ENCODE assay signal across 15 cellular contexts in genomic region chr1:29708381-29708780, GRCh38.
DNase-seq lines count a peak whose midpoint lies in the region; ATAC-seq and TF ChIP-seq lines count a peak whose summit lies in the region.
"Had no signal": no experiment of that assay in that cellular context is flagged by ENCODE, and none has a peak within 500 bp of the region (broad histone marks: within the 10 kb centered on the region; RNA-seq: fewer than 3 reads in every experiment).

No MANE protein-coding gene starts in this region.

- H2BK12ac ChIP-seq in trophoblast cell (ENCODE audit: low read length): no peak overlapping the region

- peaks cover 13% of the 10 kb centered on the region for H3K27me3 Mint-ChIP-seq in neural progenitor cell (ENCODE audit: insufficient read depth, low read depth)

- peak overlapping the region; percentile 48 for H3K27ac Mint-ChIP-seq in neural progenitor cell

- no peaks in the 10 kb centered on the region for H3K79me1 ChIP-seq in trophoblast cell (ENCODE audit: low read length)

- no peak overlapping the region for H2AK5ac ChIP-seq in trophoblast cell (ENCODE audit: low read length)

- H3K4me3 Mint-ChIP-seq in neural progenitor cell: peak overlapping the region; percentile 20
- H3K4me3 Mint-ChIP-seq: activated CD8-positive, alpha-beta T cell treated with anti-CD3 and anti-CD28 coated beads for 36 hours had no signal

- no peaks in the 10 kb centered on the region for H3K36me3 Mint-ChIP-seq in neural progenitor cell

- H3K9me3 Mint-ChIP-seq in neural progenitor cell: peaks cover 2% of the 10 kb centered on the region
- H3K9me3 Mint-ChIP-seq: activated CD8-positive, alpha-beta T cell treated with anti-CD3 and anti-CD28 coated beads for 36 hours had no signal

- peaks cover 17% of the 10 kb centered on the region for H3F3A ChIP-seq in neural progenitor cell (ENCODE audit: low read depth)

- no peak overlapping the region for H3K14ac ChIP-seq in trophoblast cell (ENCODE audit: low read length)

- no peak overlapping the region for H3K4ac ChIP-seq in trophoblast cell (ENCODE audit: low read depth, low read length)

- H3K23ac ChIP-seq in trophoblast cell (ENCODE audit: low read length): no peak overlapping the region

- H4K91ac ChIP-seq in trophoblast cell (ENCODE audit: low read depth, low read length): no peak overlapping the region

- H2BK5ac ChIP-seq in trophoblast cell (ENCODE audit: low read depth, low read length, poor library complexity): no peak overlapping the region

- ATAC-seq in HG02870 (IDR thresholded peaks at IDR 0.05; ENCODE audit: unreplicated experiment) (no peak), HG02759 (IDR thresholded peaks at IDR 0.05; ENCODE audit: unreplicated experiment) (no peak)
- ATAC-seq: activated CD8-positive, alpha-beta T cell treated with anti-CD3 and anti-CD28 coated beads for 36 hours had no signal

- H3K9ac ChIP-seq in neural progenitor cell (no peak overlapping the region), trophoblast cell (ENCODE audit: low read length) (no peak overlapping the region)

- H3K18ac ChIP-seq in trophoblast cell (ENCODE audit: low read length): no peak overlapping the region

- H3K4me1 Mint-ChIP-seq in neural progenitor cell: peaks cover 64% of the 10 kb centered on the region

- TF ChIP-seq CTCF in brain microvascular endothelial cell (IDR thresholded peaks at IDR 0.05; ENCODE audit: low read depth, low read length, missing control alignments) (no peak), neural progenitor cell (IDR thresholded peaks at IDR 0.05) (no peak)

- H3K36me3 ChIP-seq in brain microvascular endothelial cell (replicated peaks): no peaks in the 10 kb centered on the region
- no peaks in the 10 kb centered on the region for H3K36me3 ChIP-seq in neural progenitor cell
- H3K36me3 ChIP-seq in trophoblast cell (ENCODE audit: control insufficient read depth in 1 of 2, insufficient read depth in 2 of 2, low read length in 2 of 2): no peaks in the 10 kb centered on the region
- H3K36me3 ChIP-seq: prostate gland, upper lobe of left lung had no signal

- no peaks in the 10 kb centered on the region for H3K27me3 ChIP-seq in brain microvascular endothelial cell (replicated peaks)
- no peaks in the 10 kb centered on the region for H3K27me3 ChIP-seq in neural progenitor cell
- H3K27me3 ChIP-seq in trophoblast cell (ENCODE audit: insufficient read depth, low read length): peaks cover 3% of the 10 kb centered on the region
- H3K27me3 ChIP-seq: upper lobe of left lung had no signal

- H4K20me1 ChIP-seq in neural progenitor cell (ENCODE audit: low read depth): no peaks in the 10 kb centered on the region

- H3K9me3 ChIP-seq in neural progenitor cell (ENCODE audit: low read depth): no peaks in the 10 kb centered on the region
- peaks cover 3% of the 10 kb centered on the region for H3K9me3 ChIP-seq in trophoblast cell (ENCODE audit: insufficient read depth, low read depth, low read length)
- H3K9me3 ChIP-seq: prostate gland, upper lobe of left lung had no signal

- peak overlapping the region; percentile 56 for H3K27ac ChIP-seq in brain microvascular endothelial cell
- peak overlapping the region; percentile 13 for H3K27ac ChIP-seq in neural progenitor cell
- no peak overlapping the region for H3K27ac ChIP-seq in trophoblast cell (ENCODE audit: low read depth, low read length)
- H3K27ac ChIP-seq: C4-2B, upper lobe of left lung had no signal

- peak overlapping the region; percentile 14 for H3K4me2 ChIP-seq in neural progenitor cell
- H3K4me2 ChIP-seq in trophoblast cell (ENCODE audit: low read length): no peak overlapping the region

- DNase-seq in NCI-H748 (lab: John Stamatoyannopoulos, UW; ENCODE audit: unreplicated experiment): peak; percentile 30
- no peak for DNase-seq in NCI-H748 treated with DMSO at 0.1 percent for 48 hours (lab: John Stamatoyannopoulos, UW)
- peak; percentile 60 for DNase-seq in M059J (ENCODE audit: low read depth)
- DNase-seq in brain microvascular endothelial cell: no peak
- DNase-seq in neural progenitor cell (ENCODE audit: low spot score): no peak
- DNase-seq in trophoblast cell: no peak
- DNase-seq: activated CD8-positive, alpha-beta T cell treated with anti-CD3 and anti-CD28 coated beads for 36 hours; anterior cingulate cortex; kidney glomerular epithelial cell; Right ventricle myocardium superior; upper lobe of left lung had no signal

- H4K8ac ChIP-seq in trophoblast cell (ENCODE audit: low read depth, low read length): no peak overlapping the region

- no peak overlapping the region for H4K12ac ChIP-seq in trophoblast cell (ENCODE audit: low read depth, low read length)

- no peak overlapping the region for H2BK120ac ChIP-seq in trophoblast cell (ENCODE audit: insufficient read depth, low read length, poor library complexity)

- in situ Hi-C loops in brain microvascular endothelial cell (cut with HindIII; ENCODE audit: low pct_ligation_motif_present, low sequenced_read_pairs): loop anchor here (25.0 kb wide), 1 partner anchor 471 kb away; the partner anchor contains the start of genes MECR and PTPRU

- no CpG with 5 or more reads among the region's 1 CpG for WGBS in trophoblast cell (ENCODE audit: extremely low coverage, insufficient coverage, insufficient read length)

- H3K4me3 ChIP-seq in brain microvascular endothelial cell (ENCODE audit: low read depth, low read length) (no peak overlapping the region), neural progenitor cell (no peak overlapping the region), trophoblast cell (ENCODE audit: low read depth, low read length) (no peak overlapping the region)
- H3K4me3 ChIP-seq: prostate gland, upper lobe of left lung had no signal

- H3K4me1 ChIP-seq in neural progenitor cell (peaks cover 31% of the 10 kb centered on the region), trophoblast cell (ENCODE audit: control insufficient read depth in 1 of 2, insufficient read depth in 2 of 2, low read length in 2 of 2) (peaks cover 0 to 2% of the 10 kb centered on the region in 2 experiments)
- H3K4me1 ChIP-seq: prostate gland had no signal

- H3K79me2 ChIP-seq in neural progenitor cell (ENCODE audit: low read depth) (no peaks in the 10 kb centered on the region), trophoblast cell (ENCODE audit: control insufficient read depth, insufficient read depth, low read length, poor library complexity) (no peaks in the 10 kb centered on the region)

- H2AFZ ChIP-seq in neural progenitor cell (replicated peaks): no peak overlapping the region
- no peak overlapping the region for H2AFZ ChIP-seq in trophoblast cell (ENCODE audit: insufficient read depth, low read length, poor library complexity)

Comparison
In these comparisons a context has a peak if more than half of its experiments do, and no peak if none do; other contexts are left out.
1. DNase-seq: peak in NCI-H748 (single experiment) and M059J (single experiment); none in NCI-H748 treated with DMSO at 0.1 percent for 48 hours (single experiment), brain microvascular endothelial cell (single experiment), neural progenitor cell (single experiment) and trophoblast cell (0 of 2).